8 cellular contexts compared by ENCODE assay signal in genomic region chr19:58059003-58059671, GRCh38. TPM values are rescaled to one million over a fixed set of nuclear protein-coding genes. Genes with fewer than 3 reads are reported as not detected.
DNase-seq lines count a peak whose midpoint lies in the region; ATAC-seq, FAIRE-seq and TF ChIP-seq lines count a peak whose summit lies in the region.

ZNF135 (plus strand) TSS chr19:58059282; CDS start chr19:58060003, 721 bp downstream.

- in situ Hi-C loops in GM23248 (cut with MboI), result no loop called here
- in situ Hi-C loops in gastrocnemius medialis (cut with MboI; ENCODE audit: low sequenced_read_pairs in 4 of 4), result no loop called here

- intact Hi-C loops in gastrocnemius medialis (cut with DNase I; ENCODE audit: low total_unique reads) (loop anchor here (1.0 kb wide), 3 partner anchors 39 to 112 kb away; partner anchors contain the start of genes ZNF256, ZNF606 and ZSCAN18), vagina (cut with DNase I) (no loop called here)

- H3K4me2 ChIP-seq in GM23248 (ENCODE audit: unreplicated experiment), result peak within 1 kb of the TSS; percentile 77

- H3K4me1 Mint-ChIP-seq in WTC11, result peaks cover 26% of the 10 kb centered on the region

- H3K9ac ChIP-seq in GM23248, result peak within 1 kb of the TSS; percentile 85

- peak within 1 kb of the TSS; percentile 71 for H3K27ac ChIP-seq in GM23248
- H3K27ac ChIP-seq in caudate nucleus (ENCODE audit: low read depth, low read length), result peak within 1 kb of the TSS; percentile 94
- peak within 1 kb of the TSS; percentile 80 to 89 (median 84) for H3K27ac ChIP-seq in gastrocnemius medialis
- peak within 1 kb of the TSS; percentile 91 for H3K27ac ChIP-seq in vagina

- no peak for FAIRE-seq in GM12892 (lab: Jason Lieb, UNC)

- TF ChIP-seq CTCF in WTC11 (IDR thresholded peaks at IDR 0.05), result no peak
- no peak for TF ChIP-seq CTCF in gastrocnemius medialis (IDR thresholded peaks at IDR 0.05 in 4 of 5, conservative IDR thresholded peaks at IDR 0.05 in 1 of 5)
- TF ChIP-seq CTCF in vagina (IDR thresholded peaks at IDR 0.05), result no peak

- POLR2A ChIA-PET in WTC11 (lab: Charles Lee), result interaction anchor here (0.6 to 2.7 kb wide), 20 partner anchors 9 to 571 kb away, joined by 3 to 16 read pairs (median 4); partner anchors contain the start of genes ZNF274, ZNF329, ZNF418 and ZNF419

- peaks cover 16% of the 10 kb centered on the region for H3K9me3 Mint-ChIP-seq in WTC11

- no peaks in the 10 kb centered on the region for H4K20me1 ChIP-seq in GM23248 (ENCODE audit: insufficient read depth)

- peaks cover 21% of the 10 kb centered on the region for H3K36me3 Mint-ChIP-seq in WTC11

- peak within 1 kb of the TSS; percentile 69 for H3K4me3 Mint-ChIP-seq in WTC11

- 0 out of 2 replicates have a peak, but pooled peaks cover under 1% of the 10 kb centered on the region for H3K36me3 ChIP-seq in GM23248 (ENCODE audit: low read depth)
- H3K36me3 ChIP-seq in gastrocnemius medialis, result peaks cover 0 to 8% of the 10 kb centered on the region in 2 donors
- peaks cover 0 to 7% of the 10 kb centered on the region in 2 donors for H3K36me3 ChIP-seq in vagina

- ATAC-seq in WTC11, result peak; percentile 82
- peak; percentile 78 to 86 for ATAC-seq in gastrocnemius medialis
- ATAC-seq in HG02970 (IDR thresholded peaks at IDR 0.05; ENCODE audit: low FRiP score, unreplicated experiment), result no peak

- peak within 1 kb of the TSS; percentile 97 for H2AFZ ChIP-seq in GM23248

- H3K27me3 Mint-ChIP-seq in WTC11 (ENCODE audit: low read depth), result peaks cover 6% of the 10 kb centered on the region

- H3F3A ChIP-seq in GM23248 (ENCODE audit: insufficient read depth), result no peaks in the 10 kb centered on the region

- CTCF ChIA-PET in WTC11 (lab: Charles Lee), result interaction anchor here (0.9 to 3.5 kb wide), 11 partner anchors 13 to 143 kb away, joined by 3 to 30 read pairs (median 3); partner anchors contain the start of genes ZNF329 and ZNF417

- H3K9me2 ChIP-seq in GM23248 (ENCODE audit: insufficient read depth), result no peaks in the 10 kb centered on the region

- H3K27ac Mint-ChIP-seq in WTC11, result peak within 1 kb of the TSS; percentile 93

- H3K27me3 ChIP-seq in GM23248 (replicated peaks; ENCODE audit: insufficient read depth), result no peaks in the 10 kb centered on the region
- peaks cover 0 to 9% (median 0%) of the 10 kb centered on the region in 3 donors for H3K27me3 ChIP-seq in gastrocnemius medialis
- no peaks in the 10 kb centered on the region for H3K27me3 ChIP-seq in vagina

- 1 to 4% methylated on average over 29 to 56 of the region's 62 CpGs for WGBS in GM23248 (ENCODE audit: low coverage in 1 of 2, low lambda C conversion rate in 2 of 2, missing lambda C conversion rate in 2 of 2), 2 experiments

- peak; percentile 95 for DNase-seq in GM23248
- DNase-seq in WTC11 (ENCODE audit: low spot score), result peak; percentile 90
- peak in 58 of 61 donors; percentile 48 to 96 (median 85) for DNase-seq in caudate nucleus (lab: John Stamatoyannopoulos, UW)
- DNase-seq in iPS-NIHi11 (ENCODE audit: low spot score), result peak; percentile 98
- DNase-seq in gastrocnemius medialis, result peak; percentile 42 to 64
- DNase-seq in vagina (ENCODE audit: extremely low spot score in 2 of 2), result no peak
- no peak for DNase-seq in GM12892 (ENCODE audit: insufficient read length)

- no peaks in the 10 kb centered on the region for H3K79me2 ChIP-seq in GM23248 (ENCODE audit: insufficient read depth)

- H3K9me3 ChIP-seq in GM23248 (ENCODE audit: low read depth), result no peaks in the 10 kb centered on the region
- H3K9me3 ChIP-seq in gastrocnemius medialis, result peaks cover 0 to 15% (median 9%) of the 10 kb centered on the region in 3 donors
- no peaks in the 10 kb centered on the region for H3K9me3 ChIP-seq in vagina

- H3K4me1 ChIP-seq in GM23248 (ENCODE audit: insufficient read depth) (no peaks in the 10 kb centered on the region), gastrocnemius medialis (no peaks in the 10 kb centered on the region), vagina (peaks cover 15% of the 10 kb centered on the region)

- TF ChIP-seq POLR2A in gastrocnemius medialis (IDR thresholded peaks at IDR 0.05), result no peak
- TF ChIP-seq POLR2A in vagina (IDR thresholded peaks at IDR 0.05), result no peak
- TF ChIP-seq POLR2A in GM12892 (IDR thresholded peaks at IDR 0.05; ENCODE audit: low read depth, low read length), result no peak

- peak within 1 kb of the TSS; percentile 71 for H3K4me3 ChIP-seq in GM23248
- peak within 1 kb of the TSS; percentile 56 to 85 (median 72) for H3K4me3 ChIP-seq in gastrocnemius medialis
- peak within 1 kb of the TSS; percentile 61 to 78 for H3K4me3 ChIP-seq in vagina

TF ChIP-seq in WTC11, 78 proteins besides CTCF, POLR2A, EP300 and RAD21 (continues in another document):
- TF ChIP-seq SP1 (CRISPR knock-in tag; conservative IDR thresholded peaks at IDR 0.05), result peak; percentile 42; the same call in 1 of the 2 replicates
- no peak for TF ChIP-seq ZNF671 (CRISPR knock-in tag; IDR thresholded peaks at IDR 0.05)
- no peak for TF ChIP-seq FOXP4 (CRISPR knock-in tag; IDR thresholded peaks at IDR 0.05)
- TF ChIP-seq KAT7 (CRISPR knock-in tag; IDR thresholded peaks at IDR 0.05; ENCODE audit: borderline replicate concordance), result no peak
- no peak for TF ChIP-seq ZNF532 (CRISPR knock-in tag; IDR thresholded peaks at IDR 0.05; ENCODE audit: borderline replicate concordance)
- no peak for TF ChIP-seq E2F1 (CRISPR knock-in tag; IDR thresholded peaks at IDR 0.05)
- no peak for TF ChIP-seq CDX4 (CRISPR knock-in tag; IDR thresholded peaks at IDR 0.05; ENCODE audit: borderline replicate concordance)

RNA-seq across cellular contexts. Expression of gene ZNF135, which starts in this region (rescaled TPM):
- total RNA-seq in GM23248 (2014; rRNA removed; shearing (Covaris generic)), result 5.1 and 6.4 TPM in 2 replicates
- 4.6 and 4.9 TPM in 2 replicates for polyA plus RNA-seq in GM23248 (2016; fragmentation: Nextera tagmentation; extraction: Ambion mirVana)
- 5.6 to 8.0 TPM (median 7.2 TPM) in 3 replicates for total RNA-seq in WTC11 (2021)
- under 1 TPM; 0.36 to 0.73 (median 0.53) TPM for total RNA-seq in gastrocnemius medialis
- total RNA-seq in vagina, result 5.4 TPM
- polyA plus RNA-seq in GM12892 (2012; ENCODE audit: missing spikeins), result not detected

Comparison
In these comparisons a context has a peak if more than half of its experiments do, and no peak if none do; other contexts are left out.
1. Peak in DNase-seq, ATAC-seq, H3K4me3 ChIP-seq and H3K27ac ChIP-seq in gastrocnemius medialis; RNA of the gene not detected or under 1 TPM.
2. DNase-seq: peak in GM23248 (single experiment), WTC11 (single experiment), caudate nucleus (58 of 61) and iPS-NIHi11 (single experiment); none in vagina (0 of 2) and GM12892 (single experiment).
3. Peak in every context shown above with its lines, with median percentiles within 50 percentile points of each other: H3K27ac ChIP-seq and H3K4me3 ChIP-seq.